ENCODE assay signal across 1 cellular context in the genomic region with DNA sequence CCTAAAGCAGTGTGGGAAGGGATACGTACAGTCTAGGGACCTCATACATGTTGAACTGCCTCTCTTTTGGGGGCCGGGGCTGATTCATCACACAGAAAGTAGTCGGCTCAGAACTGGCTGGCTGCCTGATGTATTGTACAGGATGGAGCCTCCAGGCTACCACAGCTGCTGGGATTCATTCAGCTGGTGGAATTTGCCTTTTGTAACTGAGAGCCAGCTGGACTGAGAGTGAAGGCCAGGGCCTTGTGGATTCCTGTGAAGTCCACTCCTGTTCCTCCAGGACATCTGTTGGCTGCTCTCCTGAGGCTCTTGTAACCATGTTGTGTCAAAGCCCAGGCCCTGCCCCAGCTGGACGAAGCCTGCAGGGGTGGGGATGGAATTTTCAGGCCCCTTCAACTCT.
TF ChIP-seq lines count a peak whose summit lies in the region.

No MANE protein-coding gene starts in this region.

TF ChIP-seq in IMR-90, 13 proteins besides CTCF, POLR2A, EP300 and RAD21 (continued from another document):
- TF ChIP-seq MAFK (IDR thresholded peaks at IDR 0.05; ENCODE audit: low read depth, low read length) (no peak), SMC3 (IDR thresholded peaks at IDR 0.05; ENCODE audit: low read depth, low read length) (no peak), MAZ (IDR thresholded peaks at IDR 0.05; ENCODE audit: borderline replicate concordance, low read depth, low read length) (peak; percentile 60; the same call in 1 of the 2 replicates), CHD1 (IDR thresholded peaks at IDR 0.05; ENCODE audit: low read depth, low read length) (no peak), CEBPB (IDR thresholded peaks at IDR 0.05; ENCODE audit: low read depth, low read length) (no peak), FOS (IDR thresholded peaks at IDR 0.05; ENCODE audit: low read depth, low read length) (no peak), MXI1 (IDR thresholded peaks at IDR 0.05; ENCODE audit: borderline replicate concordance, low read depth, low read length) (no peak), RCOR1 (IDR thresholded peaks at IDR 0.05; ENCODE audit: insufficient replicate concordance, low read length) (peak; percentile 63)
TF ChIP-seq in IMR-90: peak in this region for 2.
